ENCODE assay signal across 7 cellular contexts in genomic region chr6:29905286-29905685, GRCh38.
"Had no signal": no experiment of that assay in that cellular context is flagged by ENCODE, and none has a peak within 500 bp of the region (broad histone marks: within the 10 kb centered on the region; RNA-seq: fewer than 3 reads in every experiment).

No MANE protein-coding gene starts in this region.

- H3K27ac Mint-ChIP-seq: IgD-negative memory B cell had no signal

- ATAC-seq: HepG2, K562 had no signal

- H3K4me3 Mint-ChIP-seq: IgD-negative memory B cell had no signal

- DNase-seq: IMR-90, KBM-7, KG1 had no signal

- H3K27ac ChIP-seq: HL-60 had no signal

- H3K36me3 Mint-ChIP-seq: IgD-negative memory B cell had no signal

- H3K4me3 ChIP-seq: K562 had no signal

- H3K9me3 Mint-ChIP-seq: IgD-negative memory B cell had no signal
